ENCODE assay signal across 10 cellular contexts in genomic region chr15:100373037-100373896, GRCh38. TPM values are rescaled to one million over a fixed set of nuclear protein-coding genes. Genes with fewer than 3 reads are reported as not detected.
DNase-seq lines count a peak whose midpoint lies in the region; ATAC-seq and TF ChIP-seq lines count a peak whose summit lies in the region.
"Had no signal": no experiment of that assay in that cellular context is flagged by ENCODE, and none has a peak within 500 bp of the region (broad histone marks: within the 10 kb centered on the region; RNA-seq: fewer than 3 reads in every experiment).

No MANE protein-coding gene starts in this region.

- H3K4me1 ChIP-seq in naive thymus-derived CD4-positive, alpha-beta T cell (ENCODE audit: control insufficient read depth in 2 of 2, insufficient read depth in 2 of 2, low read length in 2 of 2) = no peaks in the 10 kb centered on the region

- ATAC-seq in esophagus mucosa = peak; percentile 67
- ATAC-seq in naive thymus-derived CD4-positive, alpha-beta T cell = no peak

- DNase-seq in activated T-cell treated with anti-CD3 and anti-CD28 coated beads, Interleukin-2, amount 50 U/mL, for 24 hours = no peak
- DNase-seq in activated T-cell treated with anti-CD3 and anti-CD28 coated beads for 4 hours = no peak
- no peak for DNase-seq in naive thymus-derived CD4-positive, alpha-beta T cell
- DNase-seq in type B pancreatic cell (ENCODE audit: extremely low spot score, unreplicated experiment) = no peak
- no peak for DNase-seq in EL
- no peak for DNase-seq in stimulated activated CD8-positive, alpha-beta memory T cell treated with anti-CD3 and anti-CD28 coated beads, Interleukin-4, amount 100 ng/mL, for 48 hours
- DNase-seq in NCI-H2171 (lab: John Stamatoyannopoulos, UW) = no peak
- DNase-seq: activated CD4-positive, alpha-beta memory T cell treated with anti-CD3 and anti-CD28 coated beads, Interleukin-2, amount 10 ng/mL, durations not matched to agents 7 days and 5 days; kidney had no signal

- H3K27ac Mint-ChIP-seq in activated T-cell treated with anti-CD3 and anti-CD28 coated beads, Interleukin-2, amount 50 U/mL, for 24 hours = no peak overlapping the region
- H3K27ac Mint-ChIP-seq in naive thymus-derived CD4-positive, alpha-beta T cell = no peak overlapping the region
- H3K27ac Mint-ChIP-seq in type B pancreatic cell = no peak overlapping the region
- H3K27ac Mint-ChIP-seq: activated CD4-positive, alpha-beta memory T cell treated with anti-CD3 and anti-CD28 coated beads, Interleukin-2, amount 10 ng/mL, durations not matched to agents 7 days and 5 days had no signal

- H3K4me3 ChIP-seq in naive thymus-derived CD4-positive, alpha-beta T cell (ENCODE audit: low read length) = no peak overlapping the region

- peak overlapping the region; percentile 29 for H3K4me3 Mint-ChIP-seq in activated T-cell treated with anti-CD3 and anti-CD28 coated beads, Interleukin-2, amount 50 U/mL, for 24 hours
- H3K4me3 Mint-ChIP-seq in naive thymus-derived CD4-positive, alpha-beta T cell = peak overlapping the region in 9 of 10 donors; percentile 18 to 79 (median 66)
- H3K4me3 Mint-ChIP-seq in type B pancreatic cell = peak overlapping the region; percentile 45
- H3K4me3 Mint-ChIP-seq: activated CD4-positive, alpha-beta memory T cell treated with anti-CD3 and anti-CD28 coated beads, Interleukin-2, amount 10 ng/mL, durations not matched to agents 7 days and 5 days had no signal

- H3K36me3 Mint-ChIP-seq in activated T-cell treated with anti-CD3 and anti-CD28 coated beads, Interleukin-2, amount 50 U/mL, for 24 hours (ENCODE audit: low read depth) = no peaks in the 10 kb centered on the region
- H3K36me3 Mint-ChIP-seq in naive thymus-derived CD4-positive, alpha-beta T cell = peaks cover 0 to 9% (median 0%) of the 10 kb centered on the region in 5 donors
- peaks cover 7% of the 10 kb centered on the region for H3K36me3 Mint-ChIP-seq in type B pancreatic cell

- H3K27me3 Mint-ChIP-seq in activated T-cell treated with anti-CD3 and anti-CD28 coated beads, Interleukin-2, amount 50 U/mL, for 24 hours = peaks cover 57% of the 10 kb centered on the region
- H3K27me3 Mint-ChIP-seq in naive thymus-derived CD4-positive, alpha-beta T cell = peaks cover 43 to 58% (median 50%) of the 10 kb centered on the region in 5 donors
- peaks cover 55% of the 10 kb centered on the region for H3K27me3 Mint-ChIP-seq in type B pancreatic cell

- CTCF ChIA-PET in naive thymus-derived CD4-positive, alpha-beta T cell (lab: Charles Lee) = no interaction called here

- H3K4me1 Mint-ChIP-seq in activated T-cell treated with anti-CD3 and anti-CD28 coated beads, Interleukin-2, amount 50 U/mL, for 24 hours (ENCODE audit: low read depth) = peaks cover 7% of the 10 kb centered on the region
- H3K4me1 Mint-ChIP-seq in naive thymus-derived CD4-positive, alpha-beta T cell = peaks cover 0 to 16% (median 6%) of the 10 kb centered on the region in 7 donors
- H3K4me1 Mint-ChIP-seq in type B pancreatic cell (ENCODE audit: unreplicated experiment) = peaks cover 5% of the 10 kb centered on the region
- H3K4me1 Mint-ChIP-seq: activated CD4-positive, alpha-beta memory T cell treated with anti-CD3 and anti-CD28 coated beads, Interleukin-2, amount 10 ng/mL, durations not matched to agents 7 days and 5 days had no signal

- H3K9me3 Mint-ChIP-seq in activated T-cell treated with anti-CD3 and anti-CD28 coated beads, Interleukin-2, amount 50 U/mL, for 24 hours = peaks cover 7% of the 10 kb centered on the region
- H3K9me3 Mint-ChIP-seq in naive thymus-derived CD4-positive, alpha-beta T cell = peaks cover 0 to 32% (median 18%) of the 10 kb centered on the region in 11 donors
- H3K9me3 Mint-ChIP-seq in type B pancreatic cell = peaks cover 6% of the 10 kb centered on the region
- H3K9me3 Mint-ChIP-seq: activated CD4-positive, alpha-beta memory T cell treated with anti-CD3 and anti-CD28 coated beads, Interleukin-2, amount 10 ng/mL, durations not matched to agents 7 days and 5 days had no signal

- POLR2A ChIA-PET in naive thymus-derived CD4-positive, alpha-beta T cell (lab: Charles Lee) = no interaction called here

- H3K9me3 ChIP-seq in naive thymus-derived CD4-positive, alpha-beta T cell (ENCODE audit: control insufficient read depth in 2 of 3, low read length in 3 of 3) = no peaks in the 10 kb centered on the region

- intact Hi-C loops in naive thymus-derived CD4-positive, alpha-beta T cell (cut with micrococcal nuclease) = no loop called here

- H3K27ac ChIP-seq in naive thymus-derived CD4-positive, alpha-beta T cell (ENCODE audit: low read depth, low read length) = no peak overlapping the region

- no peak for TF ChIP-seq CTCF in type B pancreatic cell (conservative IDR thresholded peaks at IDR 0.05)

- H3K36me3 ChIP-seq in naive thymus-derived CD4-positive, alpha-beta T cell (ENCODE audit: control insufficient read depth in 2 of 3, insufficient read depth in 3 of 3, low read length in 3 of 3) = no peaks in the 10 kb centered on the region

- no peaks in the 10 kb centered on the region for H3K27me3 ChIP-seq in naive thymus-derived CD4-positive, alpha-beta T cell (ENCODE audit: control insufficient read depth in 2 of 2, insufficient read depth in 2 of 2, low read length in 2 of 2)

RNA-seq across cellular contexts. Expression of gene ADAMTS17, which starts 31.5 kb away (rescaled TPM):
- total RNA-seq in esophagus mucosa = 4.0 TPM
- 10 to 100 TPM in 2 of 5 experiments, 1 to 10 TPM in 3; 2.0 to 13.5 (median 3.2) TPM for total RNA-seq in naive thymus-derived CD4-positive, alpha-beta T cell
- 1 to 10 TPM; 1.5 to 5.3 TPM for polyA plus RNA-seq in naive thymus-derived CD4-positive, alpha-beta T cell
- total RNA-seq in type B pancreatic cell (ENCODE audit: low replicate concordance) = 18.3 and 23.1 TPM in 2 replicates
